16 cellular contexts compared by ENCODE assay signal in the genomic region with DNA sequence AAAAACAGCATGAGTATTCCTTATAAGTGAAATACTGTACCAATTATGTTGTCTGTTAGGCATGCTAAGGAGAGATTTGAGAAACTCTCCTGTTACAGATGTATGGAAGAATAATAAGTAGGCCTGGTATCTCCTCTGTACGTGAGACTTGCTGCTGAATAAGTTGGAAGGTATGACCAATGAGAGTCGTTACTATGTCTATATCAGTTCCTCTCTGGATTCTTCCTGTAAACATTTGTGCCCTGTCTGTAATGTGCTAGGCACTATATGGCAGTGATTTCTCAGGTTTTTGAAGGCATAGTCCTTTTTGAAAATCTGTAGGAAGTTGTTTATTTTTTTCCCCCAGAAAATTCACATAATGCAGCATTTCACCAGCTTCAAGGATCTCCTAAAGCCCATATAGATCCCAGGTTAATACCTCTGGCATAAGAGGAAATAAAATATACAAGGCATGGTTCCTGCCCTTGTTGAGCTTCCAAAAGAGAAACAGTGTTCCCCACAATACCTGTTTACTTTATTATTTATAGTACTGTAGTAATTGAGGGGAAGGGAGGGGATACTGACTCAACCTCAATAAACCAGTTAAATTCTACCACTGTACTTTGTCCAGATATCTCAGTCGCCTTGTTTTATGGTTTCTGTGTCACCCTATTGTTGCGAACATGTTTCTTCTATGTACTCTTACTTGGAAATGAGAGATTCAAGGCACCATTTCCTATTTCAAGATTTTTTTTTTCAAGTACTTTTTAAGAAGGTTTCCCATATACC. TPM values are rescaled to one million over a fixed set of nuclear protein-coding genes. Genes with fewer than 3 reads are reported as not detected.
DNase-seq lines count a peak whose midpoint lies in the region; ATAC-seq, FAIRE-seq and TF ChIP-seq lines count a peak whose summit lies in the region.
"Had no signal": no experiment of that assay in that cellular context is flagged by ENCODE, and none has a peak within 500 bp of the region (broad histone marks: within the 10 kb centered on the region; RNA-seq: fewer than 3 reads in every experiment).

No MANE protein-coding gene starts in this region.

- intact Hi-C loops in left colon (cut with DNase I, micrococcal nuclease) = no loop called here

- peaks cover 68% of the 10 kb centered on the region for H3K4me1 Mint-ChIP-seq in nephron progenitor cell

- H3K36me3 Mint-ChIP-seq in nephron progenitor cell (ENCODE audit: low read depth) = peaks cover 32% of the 10 kb centered on the region

- H3K4me3 Mint-ChIP-seq in nephron progenitor cell = no peak overlapping the region
- H3K4me3 Mint-ChIP-seq: CD4-positive, CD25-positive, alpha-beta regulatory T cell; HFFc6 had no signal

- peak overlapping the region; percentile 77 to 88 for H3K27ac ChIP-seq in small intestine (ENCODE audit: low read depth in 1 of 2, low read length in 1 of 2)
- H3K27ac ChIP-seq: BLaER1 treated with 17β-estradiol and CSF1 and Interleukin-3, amounts not matched to agents 10 nM and 100 nM had no signal

- no peaks in the 10 kb centered on the region for H3K36me3 ChIP-seq in small intestine (ENCODE audit: control insufficient read depth in 2 of 2, insufficient read depth in 2 of 2, low read length in 2 of 2)
- H3K36me3 ChIP-seq: HAP-1 had no signal

- H3K4me1 ChIP-seq in small intestine (ENCODE audit: control insufficient read depth in 2 of 2, insufficient read depth in 1 of 2, low read depth in 1 of 2, low read length in 1 of 2) = peaks cover 0 to 7% of the 10 kb centered on the region in 2 donors

- no peaks in the 10 kb centered on the region for H3K27me3 Mint-ChIP-seq in nephron progenitor cell (ENCODE audit: low read depth, poor library complexity)
- H3K27me3 Mint-ChIP-seq: CD4-positive, CD25-positive, alpha-beta regulatory T cell had no signal

- no peak overlapping the region for H3K4me3 ChIP-seq in small intestine (ENCODE audit: low read depth in 1 of 2, low read length in 2 of 2)
- H3K4me3 ChIP-seq: BLaER1 treated with 17β-estradiol and CSF1 and Interleukin-3, amounts not matched to agents 10 nM and 100 nM; HAP-1 had no signal

- H3K27ac Mint-ChIP-seq in nephron progenitor cell = no peak overlapping the region
- H3K27ac Mint-ChIP-seq: CD4-positive, CD25-positive, alpha-beta regulatory T cell had no signal

- 22 to 59% (median 48%) methylated on average over 4 of the region's 4 CpGs for WGBS in small intestine, 3 donors

- ATAC-seq in left colon = peak; percentile 91

- TF ChIP-seq CTCF in nephron progenitor cell (IDR thresholded peaks at IDR 0.05) = no peak

- no peaks in the 10 kb centered on the region for H3K27me3 ChIP-seq in small intestine (ENCODE audit: control insufficient read depth in 2 of 2, insufficient read depth in 2 of 2, low read length in 2 of 2)
- H3K27me3 ChIP-seq: BLaER1 treated with 17β-estradiol and CSF1 and Interleukin-3, amounts not matched to agents 10 nM and 100 nM had no signal

- H3K9me3 ChIP-seq in small intestine (ENCODE audit: control insufficient read depth, low read depth) = no peaks in the 10 kb centered on the region
- H3K9me3 ChIP-seq: BLaER1 treated with 17β-estradiol and CSF1 and Interleukin-3, amounts not matched to agents 10 nM and 100 nM; HAP-1 had no signal

- DNase-seq in HuH-7 (ENCODE audit: low spot score) (peak; percentile 32), SW480 (ENCODE audit: low spot score) (peak; percentile 13), left colon (no peak), small intestine (peak; percentile 91), AG08395 (ENCODE audit: low spot score) (no peak), HCEC 1CT (no peak), nephron progenitor cell (no peak)
- DNase-seq: 8988T; CD4-positive, CD25-positive, alpha-beta regulatory T cell; DMS53; GF-D8; HFFc6 had no signal

- peaks cover 6% of the 10 kb centered on the region for H3K9me3 Mint-ChIP-seq in nephron progenitor cell
- H3K9me3 Mint-ChIP-seq: CD4-positive, CD25-positive, alpha-beta regulatory T cell; HFFc6 had no signal

- FAIRE-seq in small intestine (lab: Jason Lieb, UNC) = peak; percentile 71
- FAIRE-seq: GM19239, H1 had no signal

RNA-seq across cellular contexts. Expression of a gene that starts 28.6 kb away (rescaled TPM):
- 10 to 100 TPM; 19.1 to 23.0 TPM for total RNA-seq in left colon
- polyA plus RNA-seq in small intestine = 10 to 100 TPM; 10.5 to 12.2 (median 11.4) TPM

RNA-seq across cellular contexts. Expression of a gene that starts 50.1 kb away (rescaled TPM):
- total RNA-seq in left colon = 1 to 10 TPM; 5.5 to 7.0 TPM
- polyA plus RNA-seq in small intestine = 1 to 10 TPM; 2.2 to 3.2 (median 2.4) TPM

Comparison
In these comparisons a context has a peak if more than half of its experiments do, and no peak if none do; other contexts are left out.
1. DNase-seq: peak in HuH-7 (single experiment), SW480 (single experiment) and small intestine (single experiment); none in left colon (0 of 2), AG08395 (single experiment), HCEC 1CT (single experiment) and nephron progenitor cell (single experiment).